Comparison of ENCODE assay signal across 14 cellular contexts in the genomic region with DNA sequence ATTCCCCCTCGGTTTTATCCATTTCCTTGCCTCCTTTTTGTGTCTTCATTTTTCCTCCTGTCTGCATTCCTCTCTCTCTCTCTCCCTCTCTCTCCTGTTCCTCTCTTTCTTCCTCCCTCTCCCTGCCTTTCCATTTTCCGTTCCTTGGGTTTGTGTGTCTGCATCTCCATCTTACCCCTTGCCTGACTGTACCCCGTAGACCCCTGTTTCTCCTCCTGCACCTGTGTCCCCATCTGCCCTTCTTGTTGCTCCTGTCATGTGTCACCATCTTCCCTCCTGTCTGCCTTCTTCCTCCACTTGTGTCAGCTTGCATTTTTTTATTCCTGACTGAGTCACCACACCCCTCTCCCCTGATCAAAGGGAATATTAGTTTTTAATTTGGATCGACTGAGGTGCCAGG. TPM values are rescaled to one million over a fixed set of nuclear protein-coding genes. Genes with fewer than 3 reads are reported as not detected.
DNase-seq lines count a peak whose midpoint lies in the region; ATAC-seq, FAIRE-seq and TF ChIP-seq lines count a peak whose summit lies in the region.
"Had no signal": no experiment of that assay in that cellular context is flagged by ENCODE, and none has a peak within 500 bp of the region (broad histone marks: within the 10 kb centered on the region; RNA-seq: fewer than 3 reads in every experiment).

No MANE protein-coding gene starts in this region.

- H3K27me3 ChIP-seq in HepG2 (ENCODE audit: control insufficient read depth in 1 of 2, insufficient read depth in 2 of 2, low read length in 2 of 2) (peaks cover 11 to 72% of the 10 kb centered on the region in 2 experiments), right lobe of liver (peaks cover 0 to 16% of the 10 kb centered on the region in 2 donors)

- TF ChIP-seq CTCF in HepG2 (CRISPR knock-in tag; IDR thresholded peaks at IDR 0.05) (no peak), right lobe of liver (IDR thresholded peaks at IDR 0.05) (no peak)

- in situ Hi-C loops in HepG2 (cut with HindIII; ENCODE audit: extremely low pct_ligation_motif_present, low pct_unique_long_range_greater_than_20kb), result no loop called here

- DNase-seq in HepG2 (ENCODE audit: low spot score) (no peak), right lobe of liver (no peak), T-helper 17 cell (no peak), immature natural killer cell (no peak), HPDE6-E6E7 (ENCODE audit: extremely low spot score) (no peak), NCI-H2196 (lab: John Stamatoyannopoulos, UW; ENCODE audit: unreplicated experiment) (no peak)
- DNase-seq in activated CD4-positive, alpha-beta T cell treated with anti-CD3 and anti-CD28 coated beads, Interleukin-2, amount 50 U/mL, for 48 hours, result no peak
- DNase-seq: colonic mucosa, KG1, NCI-H1436 treated with DMSO at 0.1 percent for 48 hours had no signal

- no peak for TF ChIP-seq RAD21 in HepG2 (CRISPR knock-in tag; IDR thresholded peaks at IDR 0.05)

- H3K79me2 ChIP-seq in HepG2 (ENCODE audit: insufficient read depth, low read length), result no peaks in the 10 kb centered on the region

- peak overlapping the region; percentile 79; the same call in 1 of the 2 replicates for H3K4me2 ChIP-seq in HepG2 (ENCODE audit: low read depth, low read length)

- FAIRE-seq in HepG2 (lab: Jason Lieb, UNC), result no peak

- POLR2A ChIA-PET in HepG2 (lab: Yijun Ruan, JAX), result no interaction called here

- H3K9ac ChIP-seq in HepG2 (ENCODE audit: insufficient read depth, low read depth, low read length), result no peak overlapping the region

- H3K4me3 Mint-ChIP-seq in T-helper 17 cell (peak overlapping the region; percentile 79), immature natural killer cell (peak overlapping the region in 4 of 5 donors; percentile 6 to 64 (median 39))
- H3K4me3 Mint-ChIP-seq: activated naive CD4-positive, alpha-beta T cell treated with anti-CD3 and anti-CD28 coated beads, Interleukin-2, amount 10 ng/mL, durations not matched to agents 7 days and 5 days had no signal

- H3K36me3 Mint-ChIP-seq in T-helper 17 cell (ENCODE audit: low read depth) (peaks cover 13% of the 10 kb centered on the region), immature natural killer cell (peaks cover 0 to 3% (median 0%) of the 10 kb centered on the region in 3 donors)
- H3K36me3 Mint-ChIP-seq: activated naive CD4-positive, alpha-beta T cell treated with anti-CD3 and anti-CD28 coated beads, Interleukin-2, amount 10 ng/mL, durations not matched to agents 7 days and 5 days had no signal

- no TSS peak for BruUV-seq in HepG2 (replicated peaks; lab: Mats Ljungman, UMichigan)

- H3K9me3 ChIP-seq in HepG2 (ENCODE audit: low read length), result no peaks in the 10 kb centered on the region
- no peaks in the 10 kb centered on the region for H3K9me3 ChIP-seq in right lobe of liver
- no peaks in the 10 kb centered on the region for H3K9me3 ChIP-seq in T-helper 17 cell (ENCODE audit: control insufficient read depth, low read length, poor library complexity, severe bottlenecking)
- H3K9me3 ChIP-seq: colonic mucosa had no signal

- H4K20me1 ChIP-seq in HepG2 (ENCODE audit: insufficient read depth, low read length), result peaks cover 17% of the 10 kb centered on the region; the same call in 1 of the 2 replicates

- peaks cover 12% of the 10 kb centered on the region for H3K4me1 Mint-ChIP-seq in T-helper 17 cell
- peaks cover 5 to 19% of the 10 kb centered on the region in 2 donors for H3K4me1 Mint-ChIP-seq in immature natural killer cell

- H3K4me3 ChIP-seq in HepG2 (replicated peaks in 1 of 3; ENCODE audit: insufficient read depth in 1 of 3, low read depth in 2 of 3, low read length in 3 of 3) (peak overlapping the region in 1 of 3 experiments; percentile 67; a peak in 1 of 6 replicates), right lobe of liver (no peak overlapping the region)
- H3K4me3 ChIP-seq: colonic mucosa had no signal

- ATAC-seq in HepG2 (no peak), right lobe of liver (no peak), T-helper 17 cell (no peak), HG02623 (IDR thresholded peaks at IDR 0.05; ENCODE audit: unreplicated experiment) (no peak)
- ATAC-seq: sciatic nerve had no signal

- H2AFZ ChIP-seq in HepG2 (ENCODE audit: low read length), result no peak overlapping the region

- CTCF ChIA-PET in HepG2 (lab: Yijun Ruan, JAX; ENCODE audit: low intra/inter-chr PET ratio, low total read pairs), result no interaction called here

- no peaks in the 10 kb centered on the region for H3K36me3 ChIP-seq in HepG2 (replicated peaks in 1 of 2; ENCODE audit: control insufficient read depth in 1 of 2, insufficient read depth in 2 of 2, low read length in 2 of 2)
- H3K36me3 ChIP-seq in right lobe of liver, result no peaks in the 10 kb centered on the region
- H3K36me3 ChIP-seq: colonic mucosa had no signal

- intact Hi-C loops in HepG2 (cut with micrococcal nuclease; ENCODE audit: unreplicated experiment), result no loop called here
- intact Hi-C loops in right lobe of liver (cut with DNase I), result no loop called here

- H3K4me1 ChIP-seq in HepG2 (ENCODE audit: insufficient read depth, low read length) (peaks cover 33% of the 10 kb centered on the region), right lobe of liver (no peaks in the 10 kb centered on the region)
- H3K4me1 ChIP-seq: colonic mucosa had no signal

- TF ChIP-seq EP300 in HepG2 (IDR thresholded peaks at IDR 0.05; ENCODE audit: low read depth in 2 of 2, low read length in 2 of 2) (no peak), HepG2 (CRISPR knock-in tag; IDR thresholded peaks at IDR 0.05; ENCODE audit: borderline replicate concordance) (no peak)

- WGBS in HepG2 (ENCODE audit: low lambda C conversion rate), result under 1% methylated on average over 4 of the region's 4 CpGs
- WGBS in right lobe of liver (ENCODE audit: insufficient coverage, low coverage, low lambda C conversion rate, missing lambda C conversion rate), result 3% methylated on average over 4 of the region's 4 CpGs

- TF ChIP-seq POLR2A in HepG2 (IDR thresholded peaks at IDR 0.05; ENCODE audit: insufficient read depth in 1 of 2, low read depth in 2 of 2, low read length in 2 of 2) (no peak), right lobe of liver (IDR thresholded peaks at IDR 0.05) (no peak)

- H3K27ac ChIP-seq in HepG2 (ENCODE audit: extremely low read length, insufficient read depth, low read length), result no peak overlapping the region
- H3K27ac ChIP-seq in right lobe of liver, result no peak overlapping the region
- H3K27ac ChIP-seq: colonic mucosa had no signal

- H3K27ac Mint-ChIP-seq in T-helper 17 cell (no peak overlapping the region), immature natural killer cell (no peak overlapping the region)

- peaks cover 0 to 9% (median 2%) of the 10 kb centered on the region in 6 donors for H3K9me3 Mint-ChIP-seq in immature natural killer cell
- H3K9me3 Mint-ChIP-seq: activated naive CD4-positive, alpha-beta T cell treated with anti-CD3 and anti-CD28 coated beads, Interleukin-2, amount 10 ng/mL, durations not matched to agents 7 days and 5 days had no signal

- peaks cover 73% of the 10 kb centered on the region for H3K27me3 Mint-ChIP-seq in T-helper 17 cell
- H3K27me3 Mint-ChIP-seq in immature natural killer cell (ENCODE audit: low read depth in 3 of 3), result peaks cover 23 to 33% (median 33%) of the 10 kb centered on the region in 3 donors

RNA-seq across cellular contexts. Expression of gene CDK5R2, which starts 1.8 kb away (rescaled TPM):
- total RNA-seq in HepG2 (2016; rRNA removed; fragmentation: Illumina TruSeq; extraction: Trizol) (not detected in 2 replicates), right lobe of liver (not detected), T-helper 17 cell (not detected)
- total RNA-seq in HepG2 (2016; cell fraction: cytosol; rRNA removed; fragmentation: Illumina TruSeq; extraction: Trizol; ENCODE audit: low read depth), result not detected in 2 replicates
- total RNA-seq in HepG2 (2016; cell fraction: insoluble cytoplasmic fraction; rRNA removed; fragmentation: Illumina TruSeq; extraction: Trizol), result not detected in 2 replicates
- total RNA-seq in HepG2 (2016; cell fraction: membrane; rRNA removed; fragmentation: Illumina TruSeq; extraction: Trizol), result not detected in 2 replicates
- not detected in 2 replicates for total RNA-seq in HepG2 (2016; cell fraction: nucleus; rRNA removed; fragmentation: Illumina TruSeq; extraction: Trizol)
- polyA plus RNA-seq in HepG2 (2011; rRNA removed) (not detected in 2 replicates), immature natural killer cell (not detected)
- 0.03 and 0.04 TPM in 2 replicates for polyA plus RNA-seq in HepG2 (2011; cell fraction: cytosol; rRNA removed)
- polyA plus RNA-seq in HepG2 (2011; cell fraction: nucleus; rRNA removed), result not detected in 2 replicates
- not detected in 2 replicates for polyA plus RNA-seq in HepG2 (2012)
- not detected in 2 replicates for polyA plus RNA-seq in HepG2 (2016; cell fraction: cytosol; fragmentation: Illumina TruSeq; extraction: Trizol; ENCODE audit: low read depth)
- not detected in 2 replicates for polyA plus RNA-seq in HepG2 (2016; cell fraction: insoluble cytoplasmic fraction; fragmentation: Illumina TruSeq; extraction: Trizol; ENCODE audit: low read depth)
- polyA plus RNA-seq in HepG2 (2016; cell fraction: membrane; fragmentation: Illumina TruSeq; extraction: Trizol; ENCODE audit: low read depth), result 0.08 TPM in 1 of 2 replicates, not detected in the other
- polyA plus RNA-seq in HepG2 (2016; cell fraction: nucleus; fragmentation: Illumina TruSeq; extraction: Trizol; ENCODE audit: insufficient read depth, low read depth), result not detected in 2 replicates
- polyA minus RNA-seq in HepG2 (2011; rRNA and poly(A)+ RNA removed; ENCODE audit: low replicate concordance), result 0.49 TPM in 1 of 2 replicates, not detected in the other
- not detected in 2 replicates for polyA minus RNA-seq in HepG2 (2011; cell fraction: cytosol; rRNA and poly(A)+ RNA removed)
- polyA minus RNA-seq in HepG2 (2011; cell fraction: nucleus; rRNA and poly(A)+ RNA removed), result not detected in 2 replicates
- total RNA-seq: sciatic nerve, subcutaneous adipose tissue had no signal

RNA-seq across cellular contexts. Expression of gene FEV, which starts 23.8 kb away (rescaled TPM):
- total RNA-seq in HepG2 (2016; rRNA removed; fragmentation: Illumina TruSeq; extraction: Trizol) (not detected in 2 replicates), right lobe of liver (not detected), T-helper 17 cell (not detected)
- not detected in 2 replicates for total RNA-seq in HepG2 (2016; cell fraction: cytosol; rRNA removed; fragmentation: Illumina TruSeq; extraction: Trizol; ENCODE audit: low read depth)
- total RNA-seq in HepG2 (2016; cell fraction: insoluble cytoplasmic fraction; rRNA removed; fragmentation: Illumina TruSeq; extraction: Trizol), result not detected in 2 replicates
- total RNA-seq in HepG2 (2016; cell fraction: membrane; rRNA removed; fragmentation: Illumina TruSeq; extraction: Trizol), result not detected in 2 replicates
- not detected in 2 replicates for total RNA-seq in HepG2 (2016; cell fraction: nucleus; rRNA removed; fragmentation: Illumina TruSeq; extraction: Trizol)
- polyA plus RNA-seq in HepG2 (2011; rRNA removed) (not detected in 2 replicates), immature natural killer cell (not detected)
- not detected in 2 replicates for polyA plus RNA-seq in HepG2 (2011; cell fraction: cytosol; rRNA removed)
- not detected in 2 replicates for polyA plus RNA-seq in HepG2 (2011; cell fraction: nucleus; rRNA removed)
- polyA plus RNA-seq in HepG2 (2012), result not detected in 2 replicates
- polyA plus RNA-seq in HepG2 (2016; cell fraction: cytosol; fragmentation: Illumina TruSeq; extraction: Trizol; ENCODE audit: low read depth), result not detected in 2 replicates
- polyA plus RNA-seq in HepG2 (2016; cell fraction: insoluble cytoplasmic fraction; fragmentation: Illumina TruSeq; extraction: Trizol; ENCODE audit: low read depth), result not detected in 2 replicates
- not detected in 2 replicates for polyA plus RNA-seq in HepG2 (2016; cell fraction: membrane; fragmentation: Illumina TruSeq; extraction: Trizol; ENCODE audit: low read depth)
- polyA plus RNA-seq in HepG2 (2016; cell fraction: nucleus; fragmentation: Illumina TruSeq; extraction: Trizol; ENCODE audit: insufficient read depth, low read depth), result not detected in 2 replicates
- not detected in 2 replicates for polyA minus RNA-seq in HepG2 (2011; rRNA and poly(A)+ RNA removed; ENCODE audit: low replicate concordance)
- polyA minus RNA-seq in HepG2 (2011; cell fraction: cytosol; rRNA and poly(A)+ RNA removed), result not detected in 2 replicates
- not detected in 2 replicates for polyA minus RNA-seq in HepG2 (2011; cell fraction: nucleus; rRNA and poly(A)+ RNA removed)
- total RNA-seq: sciatic nerve, subcutaneous adipose tissue had no signal

RNA-seq across cellular contexts. Expression of gene CRYBA2, which starts 32.0 kb away (rescaled TPM):
- total RNA-seq in HepG2 (2016; rRNA removed; fragmentation: Illumina TruSeq; extraction: Trizol) (not detected in 2 replicates), right lobe of liver (not detected), T-helper 17 cell (not detected)
- total RNA-seq in HepG2 (2016; cell fraction: cytosol; rRNA removed; fragmentation: Illumina TruSeq; extraction: Trizol; ENCODE audit: low read depth), result not detected in 2 replicates
- total RNA-seq in HepG2 (2016; cell fraction: insoluble cytoplasmic fraction; rRNA removed; fragmentation: Illumina TruSeq; extraction: Trizol), result not detected in 2 replicates
- not detected in 2 replicates for total RNA-seq in HepG2 (2016; cell fraction: membrane; rRNA removed; fragmentation: Illumina TruSeq; extraction: Trizol)
- total RNA-seq in HepG2 (2016; cell fraction: nucleus; rRNA removed; fragmentation: Illumina TruSeq; extraction: Trizol), result not detected in 2 replicates
- polyA plus RNA-seq in HepG2 (2011; rRNA removed) (not detected in 2 replicates), immature natural killer cell (not detected)
- polyA plus RNA-seq in HepG2 (2011; cell fraction: cytosol; rRNA removed), result not detected in 2 replicates
- polyA plus RNA-seq in HepG2 (2011; cell fraction: nucleus; rRNA removed), result not detected in 2 replicates
- not detected in 2 replicates for polyA plus RNA-seq in HepG2 (2012)
- polyA plus RNA-seq in HepG2 (2016; cell fraction: cytosol; fragmentation: Illumina TruSeq; extraction: Trizol; ENCODE audit: low read depth), result not detected in 2 replicates
- not detected in 2 replicates for polyA plus RNA-seq in HepG2 (2016; cell fraction: insoluble cytoplasmic fraction; fragmentation: Illumina TruSeq; extraction: Trizol; ENCODE audit: low read depth)
- not detected in 2 replicates for polyA plus RNA-seq in HepG2 (2016; cell fraction: membrane; fragmentation: Illumina TruSeq; extraction: Trizol; ENCODE audit: low read depth)
- polyA plus RNA-seq in HepG2 (2016; cell fraction: nucleus; fragmentation: Illumina TruSeq; extraction: Trizol; ENCODE audit: insufficient read depth, low read depth), result not detected in 2 replicates
- polyA minus RNA-seq in HepG2 (2011; rRNA and poly(A)+ RNA removed; ENCODE audit: low replicate concordance), result not detected in 2 replicates
- polyA minus RNA-seq in HepG2 (2011; cell fraction: cytosol; rRNA and poly(A)+ RNA removed), result not detected in 2 replicates
- not detected in 2 replicates for polyA minus RNA-seq in HepG2 (2011; cell fraction: nucleus; rRNA and poly(A)+ RNA removed)
- total RNA-seq: sciatic nerve, subcutaneous adipose tissue had no signal
